Comparison of ENCODE assay signal across 17 cellular contexts in genomic region chr5:159058928-159059636, GRCh38. TPM values are rescaled to one million over a fixed set of nuclear protein-coding genes. Genes with fewer than 3 reads are reported as not detected.
A peak's percentile ranks its signal among the peaks of the same experiment; 100 is the strongest.
DNase-seq lines count a peak whose midpoint lies in the region; ATAC-seq and TF ChIP-seq lines count a peak whose summit lies in the region.
"Had no signal": no experiment of that assay in that cellular context is flagged by ENCODE, and none has a peak within 500 bp of the region (broad histone marks: within the 10 kb centered on the region; RNA-seq: fewer than 3 reads in every experiment).

No MANE protein-coding gene starts in this region.

- H3K36me3 ChIP-seq in right atrium auricular region = no peaks in the 10 kb centered on the region
- H3K36me3 ChIP-seq in body of pancreas (replicated peaks in 1 of 2; ENCODE audit: insufficient read depth in 1 of 2, low read depth in 2 of 2) = no peaks in the 10 kb centered on the region
- H3K36me3 ChIP-seq in ovary = no peaks in the 10 kb centered on the region
- H3K36me3 ChIP-seq: sigmoid colon had no signal

- H3K27ac Mint-ChIP-seq in memory B cell = peak overlapping the region; percentile 82
- H3K27ac Mint-ChIP-seq in activated naive CD4-positive, alpha-beta T cell treated with anti-CD3 and anti-CD28 coated beads, Interleukin-2, amount 50 U/mL, for 72 hours = no peak overlapping the region
- H3K27ac Mint-ChIP-seq: natural killer cell had no signal

- no peaks in the 10 kb centered on the region for H3K27me3 Mint-ChIP-seq in memory B cell

- peaks cover 0 to 29% of the 10 kb centered on the region in 2 donors for H3K4me1 ChIP-seq in right atrium auricular region
- H3K4me1 ChIP-seq in body of pancreas = no peaks in the 10 kb centered on the region
- H3K4me1 ChIP-seq in ovary (ENCODE audit: insufficient read depth) = peaks cover 6% of the 10 kb centered on the region
- H3K4me1 ChIP-seq: sigmoid colon had no signal

- H3K36me3 Mint-ChIP-seq in memory B cell = peaks cover 3% of the 10 kb centered on the region
- H3K36me3 Mint-ChIP-seq in activated naive CD4-positive, alpha-beta T cell treated with anti-CD3 and anti-CD28 coated beads, Interleukin-2, amount 50 U/mL, for 72 hours = no peaks in the 10 kb centered on the region
- H3K36me3 Mint-ChIP-seq: natural killer cell had no signal

- H3K4me3 ChIP-seq in right atrium auricular region = no peak overlapping the region
- no peak overlapping the region for H3K4me3 ChIP-seq in body of pancreas
- H3K4me3 ChIP-seq in ovary = no peak overlapping the region
- H3K4me3 ChIP-seq: dorsolateral prefrontal cortex, sigmoid colon had no signal

- TF ChIP-seq EP300 in ovary (IDR thresholded peaks at IDR 0.05) = no peak

- peak overlapping the region; percentile 37 to 48 for H3K27ac ChIP-seq in right atrium auricular region
- H3K27ac ChIP-seq in body of pancreas = no peak overlapping the region
- H3K27ac ChIP-seq in ovary = peak overlapping the region in 1 of 2 donors; percentile 43
- H3K27ac ChIP-seq: sigmoid colon had no signal

- no peak overlapping the region for H3K4me3 Mint-ChIP-seq in memory B cell
- H3K4me3 Mint-ChIP-seq: natural killer cell had no signal

- WGBS in body of pancreas, 2 donors = 61 to 73% methylated on average over 5 of the region's 5 CpGs
- 47 to 59% (median 57%) methylated on average over 5 of the region's 5 CpGs for WGBS in ovary, 3 donors

- TF ChIP-seq POLR2A in body of pancreas (IDR thresholded peaks at IDR 0.05) (no peak), ovary (IDR thresholded peaks at IDR 0.05) (no peak)

- TF ChIP-seq CTCF in right atrium auricular region (IDR thresholded peaks at IDR 0.05) (no peak), body of pancreas (IDR thresholded peaks at IDR 0.05) (no peak), ovary (IDR thresholded peaks at IDR 0.05) (no peak)

- H3K9me3 ChIP-seq in right atrium auricular region = no peaks in the 10 kb centered on the region
- no peaks in the 10 kb centered on the region for H3K9me3 ChIP-seq in body of pancreas
- H3K9me3 ChIP-seq in ovary = no peaks in the 10 kb centered on the region
- H3K9me3 ChIP-seq: sigmoid colon had no signal

- no peak for DNase-seq in right atrium auricular region (ENCODE audit: low spot score)
- DNase-seq in cardiac septum (ENCODE audit: low spot score) = no peak
- peak; percentile 23 for DNase-seq in NAMALWA (ENCODE audit: low spot score)
- DNase-seq in memory B cell (ENCODE audit: low spot score in 2 of 2) = no peak
- DNase-seq in activated naive CD4-positive, alpha-beta T cell treated with anti-CD3 and anti-CD28 coated beads, Interleukin-2, amount 50 U/mL, for 72 hours (ENCODE audit: low spot score in 2 of 2) = no peak
- DNase-seq in body of pancreas = no peak
- DNase-seq in sciatic nerve (ENCODE audit: low spot score) = no peak
- no peak for DNase-seq in ovary
- DNase-seq: activated CD4-positive, alpha-beta T cell treated with anti-CD3 and anti-CD28 coated beads, Interleukin-2, amount 50 U/mL, for 1 hour; activated T-cell treated with anti-CD3 and anti-CD28 coated beads, Interleukin-2, amount 50 U/mL, for 48 hours; COR-L47; left ventricle myocardium superior; natural killer cell; SHP77 treated with DMSO at 0.1 percent for 48 hours; sigmoid colon; stimulated activated naive CD8-positive, alpha-beta T cell treated with anti-CD3 and anti-CD28 coated beads, Interleukin-15, Interleukin-2, amounts not matched to agents 100 U/mL and 50 U/mL, for 24 hours had no signal

- peaks cover 46% of the 10 kb centered on the region for H3K4me1 Mint-ChIP-seq in memory B cell
- H3K4me1 Mint-ChIP-seq: natural killer cell had no signal

- no peaks in the 10 kb centered on the region for H3K9me3 Mint-ChIP-seq in memory B cell
- no peaks in the 10 kb centered on the region for H3K9me3 Mint-ChIP-seq in activated naive CD4-positive, alpha-beta T cell treated with anti-CD3 and anti-CD28 coated beads, Interleukin-2, amount 50 U/mL, for 72 hours
- H3K9me3 Mint-ChIP-seq: natural killer cell had no signal

- no peak for ATAC-seq in memory B cell (ENCODE audit: low read depth)
- no peak for ATAC-seq in activated naive CD4-positive, alpha-beta T cell treated with anti-CD3 and anti-CD28 coated beads, Interleukin-2, amount 50 U/mL, for 72 hours
- no peak for ATAC-seq in body of pancreas
- no peak for ATAC-seq in sciatic nerve
- ATAC-seq: left ventricle myocardium superior; natural killer cell; stimulated activated naive CD8-positive, alpha-beta T cell treated with anti-CD3 and anti-CD28 coated beads, Interleukin-15, Interleukin-2, amounts not matched to agents 100 U/mL and 50 U/mL, for 24 hours had no signal

- intact Hi-C loops in cardiac septum (cut with DNase I) (no loop called here), body of pancreas (cut with DNase I) (no loop called here), sciatic nerve (cut with DNase I) (no loop called here), ovary (cut with DNase I) (no loop called here)

- H3K27me3 ChIP-seq in right atrium auricular region (no peaks in the 10 kb centered on the region), body of pancreas (no peaks in the 10 kb centered on the region), ovary (no peaks in the 10 kb centered on the region)
- H3K27me3 ChIP-seq: sigmoid colon had no signal

RNA-seq across cellular contexts. Expression of gene EBF1, which starts 40.6 kb away (rescaled TPM):
- total RNA-seq in right atrium auricular region (10 to 100 TPM in 1 of 2 donors, 1 to 10 TPM in 1; 8.2 to 13.9 TPM), cardiac septum (9.8 TPM), body of pancreas (1 to 10 TPM; 5.4 to 6.6 TPM), sciatic nerve (86.9 TPM), ovary (10 to 100 TPM in 6 of 7 donors, 1 to 10 TPM in 1; 6.7 to 51.0 (median 26.1) TPM)
- under 1 TPM; 0.41 to 0.52 TPM for total RNA-seq in activated naive CD4-positive, alpha-beta T cell treated with anti-CD3 and anti-CD28 coated beads, Interleukin-2, amount 50 U/mL, for 72 hours
- polyA plus RNA-seq in ovary = 10 to 100 TPM; 11.9 to 22.6 TPM

Comparison
In these comparisons a context has a peak if more than half of its experiments do, and no peak if none do; other contexts are left out.
1. H3K27ac ChIP-seq: peak in right atrium auricular region (2 of 2); none in body of pancreas (0 of 4).